1 cellular context compared by ENCODE assay signal in genomic region chr20:53873249-53873642, GRCh38.
TF ChIP-seq lines count a peak whose summit lies in the region.

No MANE protein-coding gene starts in this region.

TF ChIP-seq in H1, 55 proteins besides CTCF, POLR2A, EP300 and RAD21:
- TF ChIP-seq JUND (IDR thresholded peaks at IDR 0.05; ENCODE audit: low read length) (no peak), FOSL1 (IDR thresholded peaks at IDR 0.05; ENCODE audit: insufficient read depth, low read depth, low read length) (no peak), TAF1 (IDR thresholded peaks at IDR 0.05; ENCODE audit: low read depth, low read length) (no peak), SRF (IDR thresholded peaks at IDR 0.05; ENCODE audit: low read depth, low read length) (no peak), CEBPB (IDR thresholded peaks at IDR 0.05; ENCODE audit: low read depth, low read length) (no peak), POLR2AphosphoS5 (IDR thresholded peaks at IDR 0.05; ENCODE audit: low read depth, low read length) (no peak), NRF1 (IDR thresholded peaks at IDR 0.05; ENCODE audit: low read depth, low read length) (no peak), SIN3A (conservative IDR thresholded peaks at IDR 0.05 in 1 of 2, IDR thresholded peaks at IDR 0.05 in 1 of 2; ENCODE audit: low read depth in 1 of 2, low read length in 2 of 2) (no peak), BCL11A (IDR thresholded peaks at IDR 0.05; ENCODE audit: low read depth in 2 of 2, low read length in 2 of 2) (no peak), SP4 (IDR thresholded peaks at IDR 0.05; ENCODE audit: low read length) (no peak), ATF2 (IDR thresholded peaks at IDR 0.05; ENCODE audit: low read length) (no peak)
- TF ChIP-seq, protein P1, sequence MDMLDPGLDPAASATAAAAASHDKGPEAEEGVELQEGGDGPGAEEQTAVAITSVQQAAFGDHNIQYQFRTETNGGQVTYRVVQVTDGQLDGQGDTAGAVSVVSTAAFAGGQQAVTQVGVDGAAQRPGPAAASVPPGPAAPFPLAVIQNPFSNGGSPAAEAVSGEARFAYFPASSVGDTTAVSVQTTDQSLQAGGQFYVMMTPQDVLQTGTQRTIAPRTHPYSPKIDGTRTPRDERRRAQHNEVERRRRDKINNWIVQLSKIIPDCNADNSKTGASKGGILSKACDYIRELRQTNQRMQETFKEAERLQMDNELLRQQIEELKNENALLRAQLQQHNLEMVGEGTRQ (IDR thresholded peaks at IDR 0.05; ENCODE audit: low read length) = no peak
